ENCODE assay signal across 8 cellular contexts in the genomic region with DNA sequence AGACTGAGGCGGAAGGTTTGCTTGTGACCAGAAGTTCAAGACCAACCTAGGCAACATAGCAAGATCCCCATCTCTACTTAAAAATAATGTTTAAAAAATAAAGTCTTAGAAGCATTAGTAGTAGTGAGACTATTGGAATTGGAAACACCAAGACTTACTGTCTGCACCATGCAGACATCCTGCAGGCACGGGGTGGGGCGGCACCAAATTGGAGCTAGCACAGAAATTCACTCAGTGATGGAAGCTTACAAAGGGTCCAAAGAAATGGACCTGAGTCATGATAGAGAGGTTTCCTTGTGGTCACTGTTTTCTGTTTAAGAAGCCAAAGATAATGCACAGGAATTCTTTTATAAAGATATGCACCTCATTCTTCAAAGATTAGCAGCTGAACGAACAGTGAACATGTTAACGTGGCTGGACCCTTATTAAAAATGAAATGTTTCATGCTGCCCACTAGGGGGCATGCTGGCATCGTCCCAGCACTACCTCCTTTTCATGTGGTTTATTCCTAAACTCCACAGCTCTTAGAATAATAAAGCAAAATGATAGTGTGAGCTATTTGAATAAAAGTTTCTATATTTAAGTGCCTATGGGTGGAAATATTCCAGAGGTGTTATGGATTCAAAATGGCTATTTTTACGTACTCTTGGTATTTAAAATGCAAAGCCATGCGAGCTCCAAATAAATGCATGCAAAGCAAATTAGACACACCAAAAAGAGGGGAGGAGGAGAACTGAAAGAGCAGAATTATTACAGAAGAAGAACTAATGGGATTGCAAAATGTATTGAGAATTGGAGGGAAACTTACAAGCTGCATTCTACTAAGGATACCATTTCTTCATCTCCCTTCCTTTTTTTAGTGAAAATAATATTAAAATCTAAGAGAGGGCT. TPM values are rescaled to one million over a fixed set of nuclear protein-coding genes. Genes with fewer than 3 reads are reported as not detected.
DNase-seq lines count a peak whose midpoint lies in the region; ATAC-seq and TF ChIP-seq lines count a peak whose summit lies in the region.

No MANE protein-coding gene starts in this region.

- H3K36me3 ChIP-seq in adrenal gland (replicated peaks in 1 of 2) = peaks cover 0 to 7% of the 10 kb centered on the region in 2 donors

- H3K4me3 ChIP-seq in adrenal gland = no peak overlapping the region

- peak; percentile 1 to 30 for DNase-seq in NCI-H2081 (lab: John Stamatoyannopoulos, UW)
- no peak for DNase-seq in NCI-H2081 treated with DMSO at 0.1 percent for 48 hours (lab: John Stamatoyannopoulos, UW)
- DNase-seq in RPMI7951 (ENCODE audit: low read depth) = peak; percentile 64
- DNase-seq in adrenal gland = peak; percentile 48 to 79 (median 65)
- DNase-seq in left cardiac atrium = peak; percentile 64
- peak; percentile 76 for DNase-seq in putamen (ENCODE audit: low spot score)

- ATAC-seq in HG03432 (IDR thresholded peaks at IDR 0.05; ENCODE audit: unreplicated experiment) (peak; percentile 53), left cardiac atrium (peak; percentile 68), HG03565 (IDR thresholded peaks at IDR 0.05; ENCODE audit: unreplicated experiment) (no peak)

- no peaks in the 10 kb centered on the region for H3K9me3 ChIP-seq in adrenal gland (replicated peaks in 1 of 3)

- peak; percentile 74 to 87 (median 81) for TF ChIP-seq CTCF in adrenal gland (IDR thresholded peaks at IDR 0.05)

- no peak for TF ChIP-seq POLR2A in adrenal gland (IDR thresholded peaks at IDR 0.05)

- WGBS in adrenal gland, 4 donors = 51 to 60% (median 58%) methylated on average over 8 of the region's 8 CpGs

- H3K27ac ChIP-seq in adrenal gland = no peak overlapping the region

- intact Hi-C loops in adrenal gland (cut with DNase I) (loop anchor here (2.0 to 10.0 kb wide), 2 partner anchors 157 to 159 kb away; no protein-coding TSS in a partner anchor), left cardiac atrium (cut with DNase I) (loop anchor here (5.0 kb wide), 1 partner anchor 156 kb away; no protein-coding TSS in a partner anchor)

- H3K27me3 ChIP-seq in adrenal gland = no peaks in the 10 kb centered on the region

- H3K4me1 ChIP-seq in adrenal gland (replicated peaks in 1 of 2) = no peaks in the 10 kb centered on the region

RNA-seq across cellular contexts. Expression of a gene that starts 28.6 kb away (rescaled TPM):
- 18.0 and 21.6 TPM in 2 replicates for total RNA-seq in RPMI7951 (2014; rRNA removed; shearing (Covaris generic))
- total RNA-seq in adrenal gland (1 to 10 TPM; 1.2 to 4.1 (median 2.9) TPM), left cardiac atrium (1 to 10 TPM; 4.7 to 6.2 TPM)
- 1 to 10 TPM; 4.3 to 7.4 (median 4.7) TPM for polyA plus RNA-seq in adrenal gland
